Comparison of ENCODE assay signal across 1 cellular context in genomic region chr10:17644485-17644964, GRCh38.
TF ChIP-seq lines count a peak whose summit lies in the region.

No MANE protein-coding gene starts in this region.

TF ChIP-seq in HepG2, 621 proteins besides CTCF, POLR2A, EP300 and RAD21 (continued from another document):
- no peak for TF ChIP-seq RXRA (CRISPR knock-in tag; IDR thresholded peaks at IDR 0.05)
- no peak for TF ChIP-seq ZNF652 (CRISPR knock-in tag; IDR thresholded peaks at IDR 0.05; ENCODE audit: borderline replicate concordance, low read depth)
- TF ChIP-seq BRCA1 (CRISPR knock-in tag; IDR thresholded peaks at IDR 0.05), result no peak
- TF ChIP-seq TCF7L2 (IDR thresholded peaks at IDR 0.05; ENCODE audit: low read depth, low read length), result no peak
TF ChIP-seq in HepG2: peak in this region for 21.
